ENCODE assay signal across 19 cellular contexts in the genomic region with DNA sequence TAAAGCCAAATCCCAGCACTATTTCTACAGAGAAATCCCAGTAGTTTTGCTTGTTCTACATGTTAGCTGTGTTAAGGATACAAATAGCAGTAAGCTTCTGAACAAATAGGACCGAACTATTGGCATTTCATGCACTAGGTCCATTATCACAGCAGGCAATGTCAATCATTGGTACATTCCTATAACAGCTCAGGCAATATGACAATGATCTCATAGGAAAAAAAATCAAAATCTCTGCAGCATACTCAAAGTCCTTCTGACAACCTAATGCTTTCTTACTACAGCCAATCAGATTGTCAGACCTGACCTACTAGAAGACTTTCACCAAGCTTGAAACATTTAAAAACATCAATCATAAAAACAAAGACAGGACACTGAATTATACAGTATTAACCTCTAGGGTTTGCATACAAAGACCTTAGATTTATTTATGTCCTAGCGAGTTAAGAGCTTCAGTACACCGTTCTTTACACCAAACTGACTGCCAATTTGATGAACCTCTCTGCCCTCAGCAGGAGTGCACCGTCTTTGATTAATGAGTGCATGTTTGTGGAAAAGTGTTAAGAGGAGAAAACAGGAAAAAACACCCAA. TPM values are rescaled to one million over a fixed set of nuclear protein-coding genes. Genes with fewer than 3 reads are reported as not detected.
DNase-seq lines count a peak whose midpoint lies in the region; TF ChIP-seq lines count a peak whose summit lies in the region.
"Had no signal": no experiment of that assay in that cellular context is flagged by ENCODE, and none has a peak within 500 bp of the region (broad histone marks: within the 10 kb centered on the region; RNA-seq: fewer than 3 reads in every experiment).

No MANE protein-coding gene starts in this region.

- no peak overlapping the region for H3K27ac ChIP-seq in rectal smooth muscle tissue (ENCODE audit: low read depth, low read length)
- H3K27ac ChIP-seq: gastroesophageal sphincter, KMS-11 had no signal

- peak overlapping the region; percentile 11 for H3K4me3 ChIP-seq in rectal smooth muscle tissue (ENCODE audit: low read length)
- H3K4me3 ChIP-seq: gastroesophageal sphincter had no signal

- peak overlapping the region; percentile 89 for H3K27ac Mint-ChIP-seq in glutamatergic neuron (ENCODE audit: unreplicated experiment)
- H3K27ac Mint-ChIP-seq: activated naive CD8-positive, alpha-beta T cell; CD8-positive, alpha-beta T cell; naive thymus-derived CD8-positive, alpha-beta T cell had no signal

- H3K27me3 ChIP-seq in rectal smooth muscle tissue (ENCODE audit: control insufficient read depth, insufficient read depth, low read length) = no peaks in the 10 kb centered on the region
- H3K27me3 ChIP-seq: gastroesophageal sphincter had no signal

- peaks cover 23% of the 10 kb centered on the region for H3K4me1 ChIP-seq in rectal smooth muscle tissue (ENCODE audit: control insufficient read depth, insufficient read depth, low read length)

- peaks cover 14% of the 10 kb centered on the region for H3K9me3 Mint-ChIP-seq in glutamatergic neuron (ENCODE audit: unreplicated experiment)
- H3K9me3 Mint-ChIP-seq: CD8-positive, alpha-beta T cell; naive thymus-derived CD8-positive, alpha-beta T cell had no signal

- DNase-seq in NCI-H1092 treated with DMSO at 0.1 percent for 48 hours (lab: John Stamatoyannopoulos, UW) (peak; percentile 25), NCI-H1092 (lab: John Stamatoyannopoulos, UW) (no peak), NCI-H146 (lab: John Stamatoyannopoulos, UW) (peak; percentile 25), glutamatergic neuron (no peak), iPS-NIHi7 (ENCODE audit: extremely low spot score) (no peak), NCI-H526 (lab: John Stamatoyannopoulos, UW) (no peak), NCI-H345 treated with DMSO at 0.1 percent for 48 hours (lab: John Stamatoyannopoulos, UW; ENCODE audit: unreplicated experiment) (no peak)
- DNase-seq: activated CD4-positive, CD25-positive, alpha-beta regulatory T cell; activated CD8-positive, alpha-beta memory T cell treated with anti-CD3 and anti-CD28 coated beads, Interleukin-2, amount 50 U/mL, for 4 hours; CD8-positive, alpha-beta T cell; central memory CD4-positive, alpha-beta T cell; kidney glomerular epithelial cell; naive thymus-derived CD8-positive, alpha-beta T cell; NCI-H1930; stimulated activated naive CD8-positive, alpha-beta T cell treated with anti-CD3 and anti-CD28 coated beads, Interleukin-15, Interleukin-2, amounts not matched to agents 100 U/mL and 50 U/mL, for 24 hours had no signal

- peak overlapping the region; percentile 76 for H3K4me3 Mint-ChIP-seq in glutamatergic neuron (ENCODE audit: unreplicated experiment)
- H3K4me3 Mint-ChIP-seq: activated naive CD8-positive, alpha-beta T cell; CD8-positive, alpha-beta T cell; naive thymus-derived CD8-positive, alpha-beta T cell had no signal

- peaks cover 5% of the 10 kb centered on the region for H3K36me3 Mint-ChIP-seq in glutamatergic neuron (ENCODE audit: unreplicated experiment)
- H3K36me3 Mint-ChIP-seq: CD8-positive, alpha-beta T cell had no signal

- H3K4me1 Mint-ChIP-seq in glutamatergic neuron (ENCODE audit: low read depth, unreplicated experiment) = peaks cover 41% of the 10 kb centered on the region

- TF ChIP-seq CTCF in glutamatergic neuron (IDR thresholded peaks at IDR 0.05; ENCODE audit: partially characterized antibody, unreplicated experiment) = no peak

- peaks cover 9% of the 10 kb centered on the region for H3K27me3 Mint-ChIP-seq in glutamatergic neuron (ENCODE audit: unreplicated experiment)

- no peaks in the 10 kb centered on the region for H3K36me3 ChIP-seq in rectal smooth muscle tissue (ENCODE audit: control insufficient read depth, insufficient read depth, low read length)
- H3K36me3 ChIP-seq: gastroesophageal sphincter had no signal

- H3K9ac ChIP-seq in rectal smooth muscle tissue (ENCODE audit: low read length) = no peak overlapping the region
- H3K9ac ChIP-seq: KMS-11 had no signal

RNA-seq across cellular contexts. Expression of gene BAZ2B, which starts 6.3 kb away (rescaled TPM):
- total RNA-seq in glutamatergic neuron (ENCODE audit: unreplicated experiment) = 226 TPM

Comparison
In these comparisons a context has a peak if more than half of its experiments do, and no peak if none do; other contexts are left out.
1. DNase-seq: peak in NCI-H1092 treated with DMSO at 0.1 percent for 48 hours (single experiment) and NCI-H146 (single experiment); none in NCI-H1092 (single experiment), glutamatergic neuron (single experiment), iPS-NIHi7 (single experiment), NCI-H526 (0 of 2) and NCI-H345 treated with DMSO at 0.1 percent for 48 hours (single experiment).